ENCODE assay signal across 9 cellular contexts in the genomic region with DNA sequence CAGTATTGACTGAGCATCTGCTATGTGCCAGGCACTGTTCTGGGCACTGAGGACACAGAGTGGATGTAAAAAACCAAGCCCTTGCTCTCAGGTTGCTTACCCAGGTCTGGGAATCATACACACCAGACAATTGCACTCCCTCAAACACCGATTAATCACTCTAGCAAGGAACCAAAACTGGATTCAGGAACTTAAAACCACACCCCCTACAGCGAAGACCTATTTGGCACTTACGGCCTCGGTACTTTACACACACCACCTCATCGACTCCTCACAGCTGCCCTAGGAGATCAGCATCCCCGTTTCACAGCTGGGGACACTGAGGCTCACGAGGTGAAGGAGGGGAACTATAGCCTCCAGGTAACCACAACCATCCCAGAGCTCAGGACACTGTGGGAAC. TPM values are rescaled to one million over a fixed set of nuclear protein-coding genes. Genes with fewer than 3 reads are reported as not detected.
A peak's percentile ranks its signal among the peaks of the same experiment; 100 is the strongest.
DNase-seq lines count a peak whose midpoint lies in the region; ATAC-seq and TF ChIP-seq lines count a peak whose summit lies in the region.
"Had no signal": no experiment of that assay in that cellular context is flagged by ENCODE, and none has a peak within 500 bp of the region (broad histone marks: within the 10 kb centered on the region; RNA-seq: fewer than 3 reads in every experiment).

No MANE protein-coding gene starts in this region.

- H3K36me3 ChIP-seq in ES-I3 (ENCODE audit: insufficient read depth, low read length): no peaks in the 10 kb centered on the region
- no peaks in the 10 kb centered on the region for H3K36me3 ChIP-seq in Peyer's patch
- H3K36me3 ChIP-seq in uterus: no peaks in the 10 kb centered on the region

- intact Hi-C loops in uterus (cut with DNase I; ENCODE audit: low total_unique reads): no loop called here

- H3K27me3 Mint-ChIP-seq in osteocyte (ENCODE audit: unreplicated experiment): no peaks in the 10 kb centered on the region

- peaks cover 28% of the 10 kb centered on the region; the same call in 1 of the 2 replicates for H3K4me1 ChIP-seq in ES-I3 (ENCODE audit: insufficient read depth, low read length)
- peaks cover 3 to 44% (median 15%) of the 10 kb centered on the region in 4 donors for H3K4me1 ChIP-seq in Peyer's patch
- peaks cover 0 to 9% of the 10 kb centered on the region in 2 donors for H3K4me1 ChIP-seq in uterus

- H3K4me3 Mint-ChIP-seq in osteocyte (ENCODE audit: unreplicated experiment): peak overlapping the region; percentile 96

- H3K9ac ChIP-seq in ES-I3 (ENCODE audit: low read depth, low read length): peak overlapping the region; percentile 77; the same call in 1 of the 2 replicates

- H3K9me3 ChIP-seq in ES-I3 (ENCODE audit: control insufficient read depth, insufficient read depth, low read length) (no peaks in the 10 kb centered on the region), Peyer's patch (no peaks in the 10 kb centered on the region), uterus (no peaks in the 10 kb centered on the region)

- no peak for TF ChIP-seq POLR2A in Peyer's patch (IDR thresholded peaks at IDR 0.05)
- TF ChIP-seq POLR2A in uterus (IDR thresholded peaks at IDR 0.05): no peak

- no peak for DNase-seq in Peyer's patch
- DNase-seq in epithelial cell of prostate (ENCODE audit: low read depth, low spot score): no peak
- no peak for DNase-seq in osteocyte (ENCODE audit: extremely low spot score, unreplicated experiment)
- DNase-seq in NCI-H82 treated with DMSO at 0.1 percent for 48 hours (lab: John Stamatoyannopoulos, UW; ENCODE audit: unreplicated experiment): no peak
- DNase-seq in uterus: no peak
- DNase-seq: NCI-H524 treated with DMSO at 0.1 percent for 48 hours had no signal

- no peak for ATAC-seq in GM19455 (IDR thresholded peaks at IDR 0.05; ENCODE audit: unreplicated experiment)
- ATAC-seq in HG02759 (IDR thresholded peaks at IDR 0.05; ENCODE audit: unreplicated experiment): no peak

- H3K4me1 Mint-ChIP-seq in osteocyte (ENCODE audit: unreplicated experiment): peaks cover 35% of the 10 kb centered on the region

- no peak for TF ChIP-seq CTCF in Peyer's patch (IDR thresholded peaks at IDR 0.05)
- TF ChIP-seq CTCF in osteocyte (IDR thresholded peaks at IDR 0.05): no peak
- TF ChIP-seq CTCF in uterus (IDR thresholded peaks at IDR 0.05): no peak

- no peak overlapping the region for H3K27ac Mint-ChIP-seq in osteocyte (ENCODE audit: unreplicated experiment)

- H3K4me3 ChIP-seq in Peyer's patch (peak overlapping the region in 3 of 4 donors; percentile 68 to 93 (median 81)), uterus (peak overlapping the region in 1 of 2 donors; percentile 90)

- H3K36me3 Mint-ChIP-seq in osteocyte (ENCODE audit: unreplicated experiment): peaks cover 1% of the 10 kb centered on the region

- no peaks in the 10 kb centered on the region for H3K27me3 ChIP-seq in Peyer's patch
- no peaks in the 10 kb centered on the region for H3K27me3 ChIP-seq in uterus

- no peaks in the 10 kb centered on the region for H3K9me3 Mint-ChIP-seq in osteocyte (ENCODE audit: unreplicated experiment)

- peak overlapping the region in 1 of 4 donors; percentile 84 for H3K27ac ChIP-seq in Peyer's patch
- H3K27ac ChIP-seq in epithelial cell of prostate: peak overlapping the region; percentile 99
- H3K27ac ChIP-seq in uterus: no peak overlapping the region

RNA-seq across cellular contexts. Expression of a gene that starts 1.6 kb away (rescaled TPM):
- total RNA-seq in Peyer's patch (100 to 1,000 TPM in 3 of 4 donors, 10 to 100 TPM in 1; 27.2 to 149 (median 141) TPM), osteocyte (33.8 and 34.5 TPM in 2 replicates), uterus (10 to 100 TPM in 3 of 4 donors, 1 to 10 TPM in 1; 8.7 to 53.9 (median 24.6) TPM)

RNA-seq across cellular contexts. Expression of a gene that starts 21.3 kb away (rescaled TPM):
- total RNA-seq in Peyer's patch (100 to 1,000 TPM in 1 of 4 donors, 10 to 100 TPM in 3; 23.9 to 120 (median 36.3) TPM), osteocyte (14.4 and 15.7 TPM in 2 replicates), uterus (10 to 100 TPM in 3 of 4 donors, 1 to 10 TPM in 1; 5.9 to 19.0 (median 12.8) TPM)

RNA-seq across cellular contexts. Expression of a gene that starts 45.6 kb away (rescaled TPM):
- total RNA-seq in Peyer's patch: under 1 TPM in 2 of 4 donors, not detected in 2; 0.27 to 0.57 TPM
- total RNA-seq in osteocyte: 1.3 and 1.6 TPM in 2 replicates
- under 1 TPM in 2 of 4 donors, not detected in 2; 0.34 to 0.55 TPM for total RNA-seq in uterus
